Comparison of ENCODE assay signal across 8 cellular contexts in the genomic region with DNA sequence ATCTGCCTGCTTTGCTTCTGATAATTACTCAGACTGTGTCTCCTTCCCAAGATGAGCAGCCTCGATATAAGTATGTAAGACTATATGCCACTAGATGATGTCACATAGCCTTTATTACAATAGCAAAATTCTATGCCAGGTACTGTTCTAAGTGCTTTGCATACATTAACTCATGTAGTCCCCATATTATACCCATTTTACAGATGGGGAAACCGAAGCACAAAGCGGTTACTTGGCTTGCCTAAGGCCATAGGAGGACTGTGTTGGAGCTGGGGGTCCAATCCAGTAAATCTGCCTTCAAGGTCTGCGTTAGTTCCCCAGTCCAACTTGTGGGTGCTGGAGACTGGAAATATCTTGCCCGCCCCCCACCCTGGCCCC. TPM values are rescaled to one million over a fixed set of nuclear protein-coding genes. Genes with fewer than 3 reads are reported as not detected.
DNase-seq lines count a peak whose midpoint lies in the region; ATAC-seq lines count a peak whose summit lies in the region.

No MANE protein-coding gene starts in this region.

- ATAC-seq in activated naive CD4-positive, alpha-beta T cell treated with anti-CD3 and anti-CD28 coated beads, Interleukin-2, amount 50 U/mL, for 72 hours = no peak
- ATAC-seq in stimulated activated effector memory CD8-positive, alpha-beta T cell treated with anti-CD3 and anti-CD28 coated beads, Interleukin-12 subunit alpha, Interleukin-12 subunit beta, amount 100 ng/mL, for 72 hours = no peak
- ATAC-seq in GM21786 (IDR thresholded peaks at IDR 0.05; ENCODE audit: unreplicated experiment) (no peak), HG03139 (IDR thresholded peaks at IDR 0.05; ENCODE audit: unreplicated experiment) (no peak), HG03045 (IDR thresholded peaks at IDR 0.05; ENCODE audit: unreplicated experiment) (no peak)

- H3K9me3 Mint-ChIP-seq in activated naive CD4-positive, alpha-beta T cell treated with anti-CD3 and anti-CD28 coated beads, Interleukin-2, amount 50 U/mL, for 72 hours = no peaks in the 10 kb centered on the region
- H3K9me3 Mint-ChIP-seq in stimulated activated effector memory CD8-positive, alpha-beta T cell treated with anti-CD3 and anti-CD28 coated beads, Interleukin-12 subunit alpha, Interleukin-12 subunit beta, amount 100 ng/mL, for 72 hours = no peaks in the 10 kb centered on the region

- H3K9ac ChIP-seq in HUES6 (ENCODE audit: low read length) = peak overlapping the region; percentile 49

- no peak overlapping the region; the same call in 1 of the 2 replicates for H3K27ac ChIP-seq in HUES6 (ENCODE audit: low read depth, low read length)
- H3K27ac ChIP-seq in iPS DF 6.9 (ENCODE audit: low read length) = no peak overlapping the region

- H3K9me3 ChIP-seq in HUES6 (ENCODE audit: control insufficient read depth, insufficient read depth, low read depth, low read length) (no peaks in the 10 kb centered on the region), iPS DF 6.9 (ENCODE audit: control insufficient read depth, insufficient read depth, low read length) (no peaks in the 10 kb centered on the region)

- H3K4me3 ChIP-seq in HUES6 (ENCODE audit: low read depth, low read length) = peak overlapping the region; percentile 55
- H3K4me3 ChIP-seq in iPS DF 6.9 (ENCODE audit: low read length) = peak overlapping the region; percentile 43; the same call in 1 of the 2 replicates

- no CpG with 5 or more reads among the region's 5 CpGs for WGBS in iPS DF 6.9 (ENCODE audit: insufficient coverage, insufficient read length)

- H3K27ac Mint-ChIP-seq in activated naive CD4-positive, alpha-beta T cell treated with anti-CD3 and anti-CD28 coated beads, Interleukin-2, amount 50 U/mL, for 72 hours = peak overlapping the region; percentile 22 to 98
- no peak overlapping the region for H3K27ac Mint-ChIP-seq in stimulated activated effector memory CD8-positive, alpha-beta T cell treated with anti-CD3 and anti-CD28 coated beads, Interleukin-12 subunit alpha, Interleukin-12 subunit beta, amount 100 ng/mL, for 72 hours

- peak overlapping the region; percentile 68 for H3K4me3 Mint-ChIP-seq in stimulated activated effector memory CD8-positive, alpha-beta T cell treated with anti-CD3 and anti-CD28 coated beads, Interleukin-12 subunit alpha, Interleukin-12 subunit beta, amount 100 ng/mL, for 72 hours

- H3K4me1 Mint-ChIP-seq in stimulated activated effector memory CD8-positive, alpha-beta T cell treated with anti-CD3 and anti-CD28 coated beads, Interleukin-12 subunit alpha, Interleukin-12 subunit beta, amount 100 ng/mL, for 72 hours = peaks cover 18% of the 10 kb centered on the region

- H3K27me3 ChIP-seq in HUES6 (ENCODE audit: control insufficient read depth, insufficient read depth, low read length) (peaks cover 30% of the 10 kb centered on the region; the same call in 1 of the 2 replicates), iPS DF 6.9 (ENCODE audit: control insufficient read depth, insufficient read depth, low read length) (no peaks in the 10 kb centered on the region; the same call in 1 of the 2 replicates)

- peaks cover 0 to 9% of the 10 kb centered on the region in 2 donors for H3K36me3 Mint-ChIP-seq in activated naive CD4-positive, alpha-beta T cell treated with anti-CD3 and anti-CD28 coated beads, Interleukin-2, amount 50 U/mL, for 72 hours
- peaks cover 5% of the 10 kb centered on the region for H3K36me3 Mint-ChIP-seq in stimulated activated effector memory CD8-positive, alpha-beta T cell treated with anti-CD3 and anti-CD28 coated beads, Interleukin-12 subunit alpha, Interleukin-12 subunit beta, amount 100 ng/mL, for 72 hours

- H3K4me1 ChIP-seq in HUES6 (ENCODE audit: control insufficient read depth, insufficient read depth, low read length) (peaks cover 12% of the 10 kb centered on the region), iPS DF 6.9 (ENCODE audit: control insufficient read depth, insufficient read depth, low read length) (no peaks in the 10 kb centered on the region)

- peaks cover 6% of the 10 kb centered on the region for H3K36me3 ChIP-seq in HUES6 (ENCODE audit: control insufficient read depth, insufficient read depth, low read length)
- no peaks in the 10 kb centered on the region for H3K36me3 ChIP-seq in iPS DF 6.9 (ENCODE audit: control insufficient read depth, insufficient read depth, low read length)

- DNase-seq in activated naive CD4-positive, alpha-beta T cell treated with anti-CD3 and anti-CD28 coated beads, Interleukin-2, amount 50 U/mL, for 72 hours (ENCODE audit: low spot score in 2 of 2) = no peak
- DNase-seq in iPS DF 6.9 (ENCODE audit: low read depth, low spot score) (no peak), NCI-H1048 (lab: John Stamatoyannopoulos, UW) (no peak)
- no peak for DNase-seq in stimulated activated effector memory CD8-positive, alpha-beta T cell treated with anti-CD3 and anti-CD28 coated beads, Interleukin-12 subunit alpha, Interleukin-12 subunit beta, amount 100 ng/mL, for 72 hours (ENCODE audit: low spot score in 2 of 2)

RNA-seq across cellular contexts. Expression of a gene that starts 0.8 kb away (rescaled TPM):
- total RNA-seq in activated naive CD4-positive, alpha-beta T cell treated with anti-CD3 and anti-CD28 coated beads, Interleukin-2, amount 50 U/mL, for 72 hours = 10 to 100 TPM in 1 of 2 donors, 1 to 10 TPM in 1; 3.6 to 28.3 TPM
